Comparison of ENCODE assay signal across 8 cellular contexts in the genomic region with DNA sequence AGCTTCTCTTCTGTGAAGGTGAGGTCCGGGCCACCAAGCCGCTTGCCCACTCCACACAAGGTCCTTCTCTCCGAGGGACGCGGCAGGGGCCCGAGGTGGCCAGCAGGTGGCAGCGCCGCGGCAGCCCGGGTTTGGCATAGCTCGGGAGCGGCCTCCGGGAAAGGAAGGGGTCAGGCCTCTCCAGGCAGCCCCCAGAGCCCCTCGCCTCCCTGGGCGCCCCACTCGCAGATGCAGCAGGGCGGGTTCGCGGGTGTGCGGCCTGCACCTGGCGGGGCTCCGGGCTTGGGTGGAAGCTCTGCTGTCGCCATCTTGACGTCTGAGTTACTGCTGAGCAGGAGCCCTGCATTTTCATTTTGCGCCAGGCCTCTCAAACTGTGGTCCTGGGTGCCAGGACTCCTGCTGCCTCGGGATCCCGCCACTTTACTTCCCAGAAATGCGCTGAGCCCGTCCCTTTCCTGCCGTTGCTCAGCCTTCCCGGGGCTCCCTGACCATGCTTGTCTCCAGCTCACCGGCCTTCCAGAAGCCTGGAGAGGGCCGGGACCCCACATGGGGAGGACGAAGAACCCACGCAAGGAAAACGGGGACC. TPM values are rescaled to one million over a fixed set of nuclear protein-coding genes. Genes with fewer than 3 reads are reported as not detected.
DNase-seq lines count a peak whose midpoint lies in the region; ATAC-seq and TF ChIP-seq lines count a peak whose summit lies in the region.

No MANE protein-coding gene starts in this region.

- no peaks in the 10 kb centered on the region for H3K79me2 ChIP-seq in parathyroid adenoma

- H3K9me3 ChIP-seq in SJCRH30 (replicated peaks): no peaks in the 10 kb centered on the region
- H3K9me3 ChIP-seq in parathyroid adenoma (ENCODE audit: control insufficient read depth, low read length): no peaks in the 10 kb centered on the region
- no peaks in the 10 kb centered on the region for H3K9me3 ChIP-seq in thyroid gland

- peaks cover 13% of the 10 kb centered on the region for H3K4me1 Mint-ChIP-seq in activated naive CD4-positive, alpha-beta T cell treated with anti-CD3 and anti-CD28 coated beads for 36 hours (ENCODE audit: low read depth)

- peak; percentile 84 for ATAC-seq in HG03442 (IDR thresholded peaks at IDR 0.05; ENCODE audit: unreplicated experiment)

- H3K4me1 ChIP-seq in SJCRH30 (no peaks in the 10 kb centered on the region), parathyroid adenoma (peaks cover 4% of the 10 kb centered on the region), thyroid gland (peaks cover 0 to 8% of the 10 kb centered on the region in 2 donors)

- no peaks in the 10 kb centered on the region for H3K36me3 ChIP-seq in SJCRH30
- H3K36me3 ChIP-seq in parathyroid adenoma (ENCODE audit: control insufficient read depth, insufficient read depth, low read length): no peaks in the 10 kb centered on the region
- no peaks in the 10 kb centered on the region for H3K36me3 ChIP-seq in thyroid gland

- peak overlapping the region; percentile 99 for H2AFZ ChIP-seq in parathyroid adenoma

- H3K9me3 Mint-ChIP-seq in activated naive CD4-positive, alpha-beta T cell treated with anti-CD3 and anti-CD28 coated beads for 36 hours: no peaks in the 10 kb centered on the region

- H3K4me2 ChIP-seq in parathyroid adenoma (ENCODE audit: low read length): peak overlapping the region; percentile 76

- H3K4me3 ChIP-seq in SJCRH30: no peak overlapping the region
- H3K4me3 ChIP-seq in parathyroid adenoma (ENCODE audit: low read depth, low read length): peak overlapping the region; percentile 45
- peak overlapping the region in 2 of 3 donors; percentile 23 to 35 for H3K4me3 ChIP-seq in thyroid gland (replicated peaks in 1 of 3)

- H3K27me3 ChIP-seq in SJCRH30 (no peaks in the 10 kb centered on the region), parathyroid adenoma (ENCODE audit: control insufficient read depth, insufficient read depth, low read length) (no peaks in the 10 kb centered on the region), thyroid gland (no peaks in the 10 kb centered on the region)

- no peak overlapping the region for H3K27ac ChIP-seq in SJCRH30
- H3K27ac ChIP-seq in parathyroid adenoma: peak overlapping the region; percentile 67
- H3K27ac ChIP-seq in thyroid gland: peak overlapping the region; percentile 64 to 69 (median 64)

- WGBS in thyroid gland, 2 donors: 15 to 64% methylated on average over 8 to 23 of the region's 36 CpGs

- TF ChIP-seq CTCF in parathyroid adenoma (IDR thresholded peaks at IDR 0.05) (peak; percentile 95), thyroid gland (IDR thresholded peaks at IDR 0.05) (peak; percentile 67 to 97 (median 80))

- peak overlapping the region; percentile 89 for H3K27ac Mint-ChIP-seq in activated naive CD4-positive, alpha-beta T cell treated with anti-CD3 and anti-CD28 coated beads for 36 hours

- no peaks in the 10 kb centered on the region for H3K27me3 Mint-ChIP-seq in activated naive CD4-positive, alpha-beta T cell treated with anti-CD3 and anti-CD28 coated beads for 36 hours (ENCODE audit: low read depth)

- CTCF ChIA-PET in activated naive CD4-positive, alpha-beta T cell treated with anti-CD3 and anti-CD28 coated beads for 36 hours (lab: Charles Lee): interaction anchor here (0.5 to 3.7 kb wide), 20 partner anchors 8 to 261 kb away, joined by 3 to 30 read pairs (median 4); a partner anchor contains a TSS

- TF ChIP-seq POLR2A in thyroid gland (IDR thresholded peaks at IDR 0.05): no peak

- intact Hi-C loops in activated naive CD4-positive, alpha-beta T cell treated with anti-CD3 and anti-CD28 coated beads for 36 hours (cut with micrococcal nuclease): loop anchor here (1.0 kb wide), 4 partner anchors 19 to 118 kb away; a partner anchor contains a TSS
- intact Hi-C loops in thyroid gland (cut with DNase I): loop anchor here (5.0 kb wide), 1 partner anchor 74 kb away; no protein-coding TSS in a partner anchor

- peak; percentile 78 for DNase-seq in NCI-H82 (lab: John Stamatoyannopoulos, UW)
- no peak for DNase-seq in NCI-H82 treated with DMSO at 0.1 percent for 48 hours (lab: John Stamatoyannopoulos, UW; ENCODE audit: unreplicated experiment)
- DNase-seq in SJCRH30: peak; percentile 45 to 52
- DNase-seq in activated naive CD4-positive, alpha-beta T cell treated with anti-CD3 and anti-CD28 coated beads for 36 hours: peak; percentile 78
- DNase-seq in globus pallidus (ENCODE audit: low spot score): peak; percentile 43
- DNase-seq in thyroid gland: peak; percentile 69 to 74

- peak overlapping the region; percentile 83 for H3K4me3 Mint-ChIP-seq in activated naive CD4-positive, alpha-beta T cell treated with anti-CD3 and anti-CD28 coated beads for 36 hours

- H3K9ac ChIP-seq in parathyroid adenoma: peak overlapping the region; percentile 31

- peaks cover 3% of the 10 kb centered on the region for H3K36me3 Mint-ChIP-seq in activated naive CD4-positive, alpha-beta T cell treated with anti-CD3 and anti-CD28 coated beads for 36 hours (ENCODE audit: low read depth)

RNA-seq across cellular contexts. Expression of a gene that starts 18.6 kb away (rescaled TPM):
- total RNA-seq in SJCRH30 (2014; rRNA removed; shearing (Covaris generic)): 795 and 908 TPM in 2 replicates
- 100 to 1,000 TPM; 908 to 911 TPM for total RNA-seq in activated naive CD4-positive, alpha-beta T cell treated with anti-CD3 and anti-CD28 coated beads for 36 hours
- 100 to 1,000 TPM in 2 of 4 donors, 10 to 100 TPM in 2; 83.9 to 126 (median 97.0) TPM for total RNA-seq in thyroid gland

RNA-seq across cellular contexts. Expression of a gene that starts 47.3 kb away (rescaled TPM):
- not detected in 2 replicates for total RNA-seq in SJCRH30 (2014; rRNA removed; shearing (Covaris generic))
- total RNA-seq in activated naive CD4-positive, alpha-beta T cell treated with anti-CD3 and anti-CD28 coated beads for 36 hours: not detected
- under 1 TPM in 3 of 4 donors, not detected in 1; 0.11 to 0.73 (median 0.67) TPM for total RNA-seq in thyroid gland
